Comparison of ENCODE assay signal across 1 cellular context in genomic region chr6:31610891-31611425, GRCh38.
TF ChIP-seq lines count a peak whose summit lies in the region.

No MANE protein-coding gene starts in this region.

TF ChIP-seq in H1, 55 proteins besides CTCF, POLR2A, EP300 and RAD21:
- no peak for TF ChIP-seq POLR2AphosphoS5 (IDR thresholded peaks at IDR 0.05; ENCODE audit: low read depth, low read length)
- TF ChIP-seq CREB1 (IDR thresholded peaks at IDR 0.05), result no peak
- TF ChIP-seq HDAC2 (IDR thresholded peaks at IDR 0.05; ENCODE audit: borderline replicate concordance in 1 of 2, low read depth in 2 of 2, low read length in 2 of 2), result no peak
- TF ChIP-seq RBBP5 (IDR thresholded peaks at IDR 0.05; ENCODE audit: borderline replicate concordance, low read depth, low read length), result no peak
- no peak for TF ChIP-seq SP2 (IDR thresholded peaks at IDR 0.05; ENCODE audit: low read length)
- no peak for TF ChIP-seq ATF2 (IDR thresholded peaks at IDR 0.05; ENCODE audit: low read length)
- no peak for TF ChIP-seq CEBPB (IDR thresholded peaks at IDR 0.05; ENCODE audit: low read depth, low read length)
